ENCODE assay signal across 28 cellular contexts in genomic region chr2:1767939-1768691, GRCh38.
"Had no signal": no experiment of that assay in that cellular context is flagged by ENCODE, and none has a peak within 500 bp of the region (broad histone marks: within the 10 kb centered on the region; RNA-seq: fewer than 3 reads in every experiment).

No MANE protein-coding gene starts in this region.

- H3K27ac ChIP-seq: hepatocyte, right lobe of liver, skin epidermis, transverse colon, WERI-Rb-1 had no signal

- H3K27me3 Mint-ChIP-seq: activated CD8-positive, alpha-beta memory T cell treated with anti-CD3 and anti-CD28 coated beads, Interleukin-2, amount 10 ng/mL, durations not matched to agents 7 days and 5 days; activated CD8-positive, alpha-beta T cell treated with anti-CD3 and anti-CD28 coated beads for 36 hours had no signal

- H3K79me2 ChIP-seq: hepatocyte had no signal

- H2AFZ ChIP-seq: hepatocyte had no signal

- H3K27me3 ChIP-seq: hepatocyte, right lobe of liver, transverse colon had no signal

- H3K9me3 ChIP-seq: right lobe of liver, transverse colon had no signal

- H3K4me3 Mint-ChIP-seq: activated CD4-positive, alpha-beta T cell treated with anti-CD3 and anti-CD28 coated beads, Interleukin-2, amount 10 ng/mL, durations not matched to agents 7 days and 5 days; activated CD8-positive, alpha-beta memory T cell treated with anti-CD3 and anti-CD28 coated beads, Interleukin-2, amount 10 ng/mL, durations not matched to agents 7 days and 5 days; activated CD8-positive, alpha-beta T cell treated with anti-CD3 and anti-CD28 coated beads for 36 hours; activated naive CD4-positive, alpha-beta T cell treated with anti-CD3 and anti-CD28 coated beads, Interleukin-2, amount 50 U/mL, for 24 hours; brain; immature natural killer cell; nephron progenitor cell; stimulated activated effector memory CD8-positive, alpha-beta T cell treated with anti-CD3 and anti-CD28 coated beads, Interleukin-12 subunit alpha, Interleukin-12 subunit beta, amount 100 ng/mL, for 72 hours; stimulated activated naive CD8-positive, alpha-beta T cell treated with anti-CD3 and anti-CD28 coated beads, Interleukin-15, amount 100 ng/mL, for 72 hours; T-cell; T-helper 2 cell treated with Interferon-gamma antibody and Interleukin-4, amounts not matched to agents 5 μg/mL and 100 μg/mL, for 36 hours had no signal

- H3K9me3 Mint-ChIP-seq: activated CD4-positive, alpha-beta T cell treated with anti-CD3 and anti-CD28 coated beads, Interleukin-2, amount 10 ng/mL, durations not matched to agents 7 days and 5 days; activated CD8-positive, alpha-beta T cell treated with anti-CD3 and anti-CD28 coated beads for 36 hours; activated naive CD4-positive, alpha-beta T cell treated with anti-CD3 and anti-CD28 coated beads, Interleukin-2, amount 50 U/mL, for 24 hours; stimulated activated effector memory CD8-positive, alpha-beta T cell treated with anti-CD3 and anti-CD28 coated beads, Interleukin-12 subunit alpha, Interleukin-12 subunit beta, amount 100 ng/mL, for 72 hours; T-cell; T-helper 2 cell treated with Interferon-gamma antibody and Interleukin-4, amounts not matched to agents 5 μg/mL and 100 μg/mL, for 36 hours had no signal

- H3K4me1 ChIP-seq: right lobe of liver, transverse colon had no signal

- H3K4me2 ChIP-seq: hepatocyte had no signal

- H3K36me3 Mint-ChIP-seq: activated CD8-positive, alpha-beta memory T cell treated with anti-CD3 and anti-CD28 coated beads, Interleukin-2, amount 10 ng/mL, durations not matched to agents 7 days and 5 days; activated naive CD4-positive, alpha-beta T cell treated with anti-CD3 and anti-CD28 coated beads, Interleukin-2, amount 50 U/mL, for 24 hours; brain; immature natural killer cell; stimulated activated effector memory CD8-positive, alpha-beta T cell treated with anti-CD3 and anti-CD28 coated beads, Interleukin-12 subunit alpha, Interleukin-12 subunit beta, amount 100 ng/mL, for 72 hours; T-cell had no signal

- DNase-seq: activated CD4-positive, alpha-beta T cell treated with anti-CD3 and anti-CD28 coated beads, Interleukin-2, amount 10 ng/mL, durations not matched to agents 7 days and 5 days; activated CD4-positive, CD25-positive, alpha-beta regulatory T cell treated with anti-CD3 and anti-CD28 coated beads, Interleukin-2, amount 50 U/mL, for 72 hours; activated CD8-positive, alpha-beta memory T cell treated with anti-CD3 and anti-CD28 coated beads, Interleukin-2, amount 10 ng/mL, durations not matched to agents 7 days and 5 days; activated CD8-positive, alpha-beta T cell treated with anti-CD3 and anti-CD28 coated beads for 36 hours; activated gamma-delta T cell treated with Interleukin-2 at 50 U/mL for 16 hours; activated T-cell treated with anti-CD3 and anti-CD28 coated beads for 4 hours; anterior cingulate cortex; caudate nucleus; effector memory CD4-positive, alpha-beta T cell; immature natural killer cell; left ventricle myocardium superior; nephron progenitor cell; nucleus accumbens; right lobe of liver; stimulated activated CD4-positive, alpha-beta T cell treated with anti-CD3 and anti-CD28 coated beads, Interleukin-2, amount 100 ng/mL, for 24 hours; stimulated activated naive CD8-positive, alpha-beta T cell treated with anti-CD3 and anti-CD28 coated beads, Interleukin-15, amount 100 ng/mL, for 72 hours; T-cell; transverse colon; WERI-Rb-1 had no signal

- H3K4me1 Mint-ChIP-seq: activated CD4-positive, alpha-beta T cell treated with anti-CD3 and anti-CD28 coated beads, Interleukin-2, amount 10 ng/mL, durations not matched to agents 7 days and 5 days; activated CD8-positive, alpha-beta memory T cell treated with anti-CD3 and anti-CD28 coated beads, Interleukin-2, amount 10 ng/mL, durations not matched to agents 7 days and 5 days; activated naive CD4-positive, alpha-beta T cell treated with anti-CD3 and anti-CD28 coated beads, Interleukin-2, amount 50 U/mL, for 24 hours; immature natural killer cell; stimulated activated effector memory CD8-positive, alpha-beta T cell treated with anti-CD3 and anti-CD28 coated beads, Interleukin-12 subunit alpha, Interleukin-12 subunit beta, amount 100 ng/mL, for 72 hours; stimulated activated naive CD8-positive, alpha-beta T cell treated with anti-CD3 and anti-CD28 coated beads, Interleukin-15, amount 100 ng/mL, for 72 hours had no signal

- H3K27ac Mint-ChIP-seq: activated CD4-positive, alpha-beta T cell treated with anti-CD3 and anti-CD28 coated beads, Interleukin-2, amount 10 ng/mL, durations not matched to agents 7 days and 5 days; activated CD8-positive, alpha-beta memory T cell treated with anti-CD3 and anti-CD28 coated beads, Interleukin-2, amount 10 ng/mL, durations not matched to agents 7 days and 5 days; activated CD8-positive, alpha-beta T cell treated with anti-CD3 and anti-CD28 coated beads for 36 hours; activated naive CD4-positive, alpha-beta T cell treated with anti-CD3 and anti-CD28 coated beads, Interleukin-2, amount 50 U/mL, for 24 hours; brain; immature natural killer cell; stimulated activated effector memory CD8-positive, alpha-beta T cell treated with anti-CD3 and anti-CD28 coated beads, Interleukin-12 subunit alpha, Interleukin-12 subunit beta, amount 100 ng/mL, for 72 hours; stimulated activated naive CD8-positive, alpha-beta T cell treated with anti-CD3 and anti-CD28 coated beads, Interleukin-15, amount 100 ng/mL, for 72 hours; T-cell; T-helper 2 cell treated with Interferon-gamma antibody and Interleukin-4, amounts not matched to agents 5 μg/mL and 100 μg/mL, for 36 hours had no signal

- H3K4me3 ChIP-seq: hepatocyte, right lobe of liver, skin epidermis, transverse colon had no signal

- FAIRE-seq: endothelial cell of umbilical vein, frontal cortex, TTC549 had no signal

- H3K36me3 ChIP-seq: right lobe of liver, transverse colon, WERI-Rb-1 had no signal
